1 cellular context compared by ENCODE assay signal in genomic region chr13:35599385-35599784, GRCh38.
TF ChIP-seq lines count a peak whose summit lies in the region.

No MANE protein-coding gene starts in this region.

TF ChIP-seq in GM23338, 12 proteins besides CTCF, POLR2A, EP300 and RAD21 (continued from another document):
- TF ChIP-seq ZNF462 (CRISPR knock-in tag; IDR thresholded peaks at IDR 0.05): no peak
- no peak for TF ChIP-seq REST (IDR thresholded peaks at IDR 0.05; ENCODE audit: unreplicated experiment)
- TF ChIP-seq NANOG (IDR thresholded peaks at IDR 0.05; ENCODE audit: borderline replicate concordance): no peak
- TF ChIP-seq POLR2AphosphoS5 (IDR thresholded peaks at IDR 0.05; ENCODE audit: low read depth): no peak
- no peak for TF ChIP-seq CREB1 (CRISPR knock-in tag; IDR thresholded peaks at IDR 0.05; ENCODE audit: low read depth)
- no peak for TF ChIP-seq ZNF114 (CRISPR knock-in tag; IDR thresholded peaks at IDR 0.05)
TF ChIP-seq in GM23338: peak in this region for 0.
